In the genomic region with DNA sequence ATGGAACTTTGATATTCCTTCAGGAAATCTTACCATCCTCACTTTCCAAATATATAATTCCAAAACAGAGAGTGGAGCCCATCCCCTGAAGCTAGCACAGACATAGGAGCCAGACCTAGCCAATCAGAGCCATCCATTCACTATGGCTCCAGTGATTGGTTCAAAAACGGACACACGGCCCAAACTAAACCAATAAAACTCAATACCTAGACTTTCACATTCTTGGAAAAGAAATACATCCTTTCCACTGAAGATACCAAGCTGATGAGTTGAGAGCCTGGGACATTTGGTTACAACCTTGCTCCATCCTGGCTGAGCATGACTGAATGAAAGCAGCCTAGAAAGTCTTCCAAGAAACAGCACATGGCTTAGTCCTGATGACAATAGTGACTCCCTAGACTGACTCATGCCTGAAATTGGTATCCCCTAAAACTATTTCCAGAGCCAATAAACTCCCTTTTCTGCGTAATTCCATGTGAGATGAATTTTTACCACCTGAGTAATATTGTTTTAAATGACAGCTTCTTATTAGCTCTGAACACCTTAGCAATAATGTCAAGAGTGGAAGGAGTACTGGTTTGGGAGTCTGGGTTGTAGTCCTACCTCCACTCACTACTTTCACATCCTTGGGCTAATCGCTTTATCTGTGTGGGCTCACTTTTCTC, we compare ENCODE assay signal across 23 cellular contexts.
DNase-seq lines count a peak whose midpoint lies in the region; ATAC-seq, FAIRE-seq and TF ChIP-seq lines count a peak whose summit lies in the region.
"Had no signal": no experiment of that assay in that cellular context is flagged by ENCODE, and none has a peak within 500 bp of the region (broad histone marks: within the 10 kb centered on the region; RNA-seq: fewer than 3 reads in every experiment).

No MANE protein-coding gene starts in this region.

- no peak overlapping the region for H3K4me3 Mint-ChIP-seq in astrocyte (ENCODE audit: unreplicated experiment)
- H3K4me3 Mint-ChIP-seq: memory B cell; stimulated activated naive B cell treated with anti-CD40 and anti-IgM and Interleukin-4, amounts not matched to agents 10 μg/mL and 1 μg/mL and 100 μg/mL, for 72 hours had no signal

- TF ChIP-seq CTCF in astrocyte (IDR thresholded peaks at IDR 0.05; ENCODE audit: insufficient read depth, low read depth, low read length), result no peak

- no peaks in the 10 kb centered on the region for H3K9me3 ChIP-seq in astrocyte (ENCODE audit: insufficient read depth, low read depth, low read length)
- H3K9me3 ChIP-seq: adrenal gland, SJSA1, testis had no signal

- H3K4me1 ChIP-seq in astrocyte (ENCODE audit: insufficient read depth, low read length), result peaks cover 7% of the 10 kb centered on the region

- H3K27ac Mint-ChIP-seq in astrocyte (ENCODE audit: unreplicated experiment), result no peak overlapping the region
- H3K27ac Mint-ChIP-seq: memory B cell; stimulated activated naive B cell treated with anti-CD40 and anti-IgM and Interleukin-4, amounts not matched to agents 10 μg/mL and 1 μg/mL and 100 μg/mL, for 72 hours had no signal

- ATAC-seq in HG03442 (IDR thresholded peaks at IDR 0.05; ENCODE audit: unreplicated experiment), result no peak
- ATAC-seq: stimulated activated naive B cell treated with anti-CD40 and anti-IgM and Interleukin-4, amounts not matched to agents 10 μg/mL and 1 μg/mL and 100 μg/mL, for 72 hours had no signal

- peak; percentile 34 for DNase-seq in ELR (ENCODE audit: low read depth)
- no peak for DNase-seq in astrocyte (ENCODE audit: low read depth)
- peak; percentile 22 for DNase-seq in iris pigment epithelial cell (ENCODE audit: low read depth)
- DNase-seq in hippocampal formation (lab: John Stamatoyannopoulos, UW), result no peak
- no peak for DNase-seq in T-helper 9 cell
- DNase-seq in activated effector memory CD4-positive, alpha-beta T cell treated with Interleukin-2 at 50 U/mL for 16 hours, result no peak
- DNase-seq: activated CD4-positive, alpha-beta T cell treated with anti-CD3 and anti-CD28 coated beads for 4 hours; activated naive CD4-positive, alpha-beta T cell treated with Interleukin-2 at 50 U/mL for 16 hours; activated T-cell treated with anti-CD3 and anti-CD28 coated beads, Interleukin-2, amount 50 U/mL, for 48 hours; adrenal gland; effector CD8-positive, alpha-beta T cell; erythroblast; NCI-H1092; NCI-H187; nucleus accumbens; stimulated activated CD4-positive, alpha-beta T cell treated with anti-CD3 and anti-CD28 coated beads, Interleukin-4, amount 100 ng/mL, for 1 hour; stimulated activated naive B cell treated with anti-CD40 and anti-IgM and Interleukin-4, amounts not matched to agents 10 μg/mL and 1 μg/mL and 100 μg/mL, for 72 hours had no signal

- H3K9ac ChIP-seq in astrocyte (ENCODE audit: low read length), result no peak overlapping the region

- H3K36me3 Mint-ChIP-seq in astrocyte (ENCODE audit: low read depth, unreplicated experiment), result no peaks in the 10 kb centered on the region
- H3K36me3 Mint-ChIP-seq: memory B cell; stimulated activated naive B cell treated with anti-CD40 and anti-IgM and Interleukin-4, amounts not matched to agents 10 μg/mL and 1 μg/mL and 100 μg/mL, for 72 hours had no signal

- H3K4me3 ChIP-seq in astrocyte (ENCODE audit: insufficient read depth, low read depth, low read length), result no peak overlapping the region
- H3K4me3 ChIP-seq: adrenal gland, SJSA1, testis had no signal

- H3K27me3 Mint-ChIP-seq in astrocyte (ENCODE audit: low read depth, unreplicated experiment), result peaks cover 5% of the 10 kb centered on the region

- peaks cover 2% of the 10 kb centered on the region for H3K9me3 Mint-ChIP-seq in astrocyte (ENCODE audit: unreplicated experiment)
- H3K9me3 Mint-ChIP-seq: memory B cell; stimulated activated naive B cell treated with anti-CD40 and anti-IgM and Interleukin-4, amounts not matched to agents 10 μg/mL and 1 μg/mL and 100 μg/mL, for 72 hours had no signal

- H3K36me3 ChIP-seq in astrocyte (ENCODE audit: insufficient read depth, low read length), result no peaks in the 10 kb centered on the region
- H3K36me3 ChIP-seq: adrenal gland, brain microvascular endothelial cell, SJSA1 had no signal

- H3K79me2 ChIP-seq in astrocyte (ENCODE audit: insufficient read depth, low read length), result no peaks in the 10 kb centered on the region

- H3K4me2 ChIP-seq in astrocyte (ENCODE audit: low read length), result peak overlapping the region; percentile 18

- no peak overlapping the region for H2AFZ ChIP-seq in astrocyte (ENCODE audit: low read depth, low read length)

- H4K20me1 ChIP-seq in astrocyte (ENCODE audit: insufficient read depth, low read length), result no peaks in the 10 kb centered on the region

- peak; percentile 67 for FAIRE-seq in astrocyte (lab: Jason Lieb, UNC)
- FAIRE-seq: GM12891 had no signal

- H3K27ac ChIP-seq in astrocyte (ENCODE audit: low read depth, low read length), result peak overlapping the region; percentile 25
- H3K27ac ChIP-seq: adrenal gland, brain microvascular endothelial cell, SJSA1, testis had no signal

- peaks cover 7% of the 10 kb centered on the region for H3K4me1 Mint-ChIP-seq in astrocyte (ENCODE audit: low read depth, unreplicated experiment)
- H3K4me1 Mint-ChIP-seq: stimulated activated naive B cell treated with anti-CD40 and anti-IgM and Interleukin-4, amounts not matched to agents 10 μg/mL and 1 μg/mL and 100 μg/mL, for 72 hours had no signal

- no peaks in the 10 kb centered on the region for H3K27me3 ChIP-seq in astrocyte (ENCODE audit: insufficient read depth, low read length)
- H3K27me3 ChIP-seq: adrenal gland, brain microvascular endothelial cell, SJSA1, testis had no signal

Comparison
In these comparisons a context has a peak if more than half of its experiments do, and no peak if none do; other contexts are left out.
1. DNase-seq: peak in ELR (single experiment) and iris pigment epithelial cell (single experiment); none in astrocyte (single experiment), hippocampal formation (0 of 2), T-helper 9 cell (single experiment) and activated effector memory CD4-positive, alpha-beta T cell treated with Interleukin-2 at 50 U/mL for 16 hours (single experiment).